In the genomic region with DNA sequence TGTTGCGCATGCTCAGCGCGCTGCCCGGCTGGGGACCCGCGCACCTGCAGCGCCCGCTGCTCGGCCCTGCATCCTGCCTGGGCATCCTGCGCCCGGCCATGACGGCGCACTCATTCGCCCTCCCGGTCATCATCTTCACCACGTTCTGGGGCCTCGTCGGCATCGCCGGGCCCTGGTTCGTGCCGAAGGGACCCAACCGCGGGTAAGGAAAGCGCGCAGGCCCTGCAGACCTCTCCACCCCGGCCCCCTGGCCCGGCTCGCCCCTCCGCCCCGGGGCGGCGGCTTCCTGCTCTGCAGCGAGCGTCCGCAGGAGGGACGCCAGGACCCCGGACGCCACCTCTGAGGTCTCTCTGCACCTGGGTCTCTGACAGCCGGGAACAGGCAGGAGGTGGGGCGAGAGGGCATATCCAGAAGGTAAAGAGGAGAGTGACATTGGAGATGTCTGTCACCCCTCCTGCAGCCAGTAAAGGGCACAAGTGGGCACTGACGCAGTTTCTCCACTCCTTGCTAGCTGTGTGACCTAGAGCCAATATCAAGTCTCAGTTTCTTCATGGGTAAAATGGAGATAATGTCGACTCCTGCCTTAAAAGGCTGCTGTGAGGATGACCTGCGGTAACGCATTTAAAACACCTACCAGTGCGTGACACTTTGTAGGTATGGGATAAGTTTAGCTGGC, we compare ENCODE assay signal across 8 cellular contexts. TPM values are rescaled to one million over a fixed set of nuclear protein-coding genes. Genes with fewer than 3 reads are reported as not detected.
A peak's percentile ranks its signal among the peaks of the same experiment; 100 is the strongest.
DNase-seq lines count a peak whose midpoint lies in the region; ATAC-seq, FAIRE-seq and TF ChIP-seq lines count a peak whose summit lies in the region.

A gene (plus strand): TSS at position 2 of the 676 bp plus-strand sequence. CDS start 97 bp downstream, at position 99.

- peak within 1 kb of the TSS; percentile 96 for H2AFZ ChIP-seq in GM12878 (ENCODE audit: control insufficient read depth, low read depth, low read length)

- peaks cover 75% of the 10 kb centered on the region for H3K4me1 ChIP-seq in CD4-positive, alpha-beta memory T cell (ENCODE audit: insufficient read depth, low read length)
- peaks cover 11% of the 10 kb centered on the region for H3K4me1 ChIP-seq in HUES48 (ENCODE audit: control insufficient read depth, insufficient read depth, low read length)
- H3K4me1 ChIP-seq in GM12878 (ENCODE audit: control insufficient read depth, insufficient read depth, low read length) = peaks cover 44% of the 10 kb centered on the region

- CTCF ChIA-PET in CD4-positive, alpha-beta memory T cell (lab: Charles Lee; ENCODE audit: partially characterized antibody) = interaction anchor here (1.1 to 1.8 kb wide), 5 partner anchors 9 to 36 kb away, joined by 3 to 9 read pairs (median 4); a partner anchor contains a TSS
- CTCF ChIA-PET in GM12878 (lab: Yijun Ruan, JAX) = interaction anchor here (0.9 kb wide), 1 partner anchor 9 kb away, joined by 3 read pairs; no protein-coding TSS in a partner anchor

- no peak for TF ChIP-seq EP300 in GM12878 (IDR thresholded peaks at IDR 0.05; ENCODE audit: borderline replicate concordance in 1 of 2, control insufficient read depth in 1 of 2, low read depth in 2 of 2, low read length in 2 of 2)

- H3K4me3 ChIP-seq in CD4-positive, alpha-beta memory T cell (ENCODE audit: low read length in 2 of 2) = peak within 1 kb of the TSS; percentile 61 to 82
- H3K4me3 ChIP-seq in HUES48 (ENCODE audit: low read depth, low read length) (peak within 1 kb of the TSS; percentile 70), GM12878 (peak within 1 kb of the TSS; percentile 76)

- peak within 1 kb of the TSS; percentile 85 to 93 (median 90) for H3K4me3 Mint-ChIP-seq in CD4-positive, alpha-beta memory T cell

- H3K9ac ChIP-seq in HUES48 (ENCODE audit: low read depth, low read length) (no peak within 1 kb of the TSS), GM12878 (ENCODE audit: control insufficient read depth, insufficient read depth, low read length) (peak within 1 kb of the TSS; percentile 79)

- H3K4me2 ChIP-seq in GM12878 (ENCODE audit: control insufficient read depth, insufficient read depth) = peak within 1 kb of the TSS; percentile 91

- H3K27ac Mint-ChIP-seq in CD4-positive, alpha-beta memory T cell = peak within 1 kb of the TSS; percentile 89 to 93 (median 92)

- H3K36me3 Mint-ChIP-seq in CD4-positive, alpha-beta memory T cell = peaks cover 11 to 23% of the 10 kb centered on the region in 2 donors

- in situ Hi-C loops in GM12878 (cut with MboI) = no loop called here

- no peaks in the 10 kb centered on the region for H3K27me3 Mint-ChIP-seq in CD4-positive, alpha-beta memory T cell

- TF ChIP-seq CTCF in GM12878 (IDR thresholded peaks at IDR 0.05 in 2 of 3, conservative IDR thresholded peaks at IDR 0.05 in 1 of 3; ENCODE audit: control insufficient read depth in 2 of 3, extremely low read depth in 1 of 3, insufficient read depth in 1 of 3, low read depth in 3 of 3, low read length in 3 of 3) = no peak

- peak; percentile 71 for TF ChIP-seq POLR2A in GM12878 (IDR thresholded peaks at IDR 0.05; ENCODE audit: low read depth, low read length)

- peaks cover 56 to 68% (median 58%) of the 10 kb centered on the region in 4 donors for H3K4me1 Mint-ChIP-seq in CD4-positive, alpha-beta memory T cell

- intact Hi-C loops in CD4-positive, alpha-beta memory T cell (cut with micrococcal nuclease) = loop anchor here (1.0 to 2.0 kb wide), 4 partner anchors 9 to 159 kb away; a partner anchor contains a TSS
- intact Hi-C loops in GM12878 (cut with micrococcal nuclease; ENCODE audit: unreplicated experiment) = no loop called here

- peaks cover 7% of the 10 kb centered on the region for H3K79me2 ChIP-seq in GM12878 (ENCODE audit: control insufficient read depth, insufficient read depth, low read length)

- peak within 1 kb of the TSS; percentile 78 for H3K27ac ChIP-seq in CD4-positive, alpha-beta memory T cell (ENCODE audit: low read depth, low read length)
- no peak within 1 kb of the TSS for H3K27ac ChIP-seq in HUES48 (ENCODE audit: low read depth, low read length)
- H3K27ac ChIP-seq in GM12878 (ENCODE audit: control insufficient read depth, insufficient read depth) = peak within 1 kb of the TSS; percentile 68
- H3K27ac ChIP-seq in temporal lobe (ENCODE audit: low read depth, low read length) = peak within 1 kb of the TSS; percentile 68

- no peaks in the 10 kb centered on the region for H3K9me3 Mint-ChIP-seq in CD4-positive, alpha-beta memory T cell

- peaks cover 5% of the 10 kb centered on the region for H3K36me3 ChIP-seq in CD4-positive, alpha-beta memory T cell (ENCODE audit: insufficient read depth, low read length)
- H3K36me3 ChIP-seq in HUES48 (ENCODE audit: control insufficient read depth, insufficient read depth, low read length) (peaks cover 6% of the 10 kb centered on the region; the same call in 1 of the 2 replicates), GM12878 (ENCODE audit: control insufficient read depth in 2 of 2, insufficient read depth in 2 of 2, low read length in 1 of 2) (no peaks in the 10 kb centered on the region; a peak in 1 of 4 replicates)

- ATAC-seq in GM19438 (IDR thresholded peaks at IDR 0.05; ENCODE audit: low read depth, unreplicated experiment) (peak; percentile 33), GM12878 (peak; percentile 47), left lobe of liver (peak; percentile 29), HG03521 (IDR thresholded peaks at IDR 0.05; ENCODE audit: unreplicated experiment) (no peak)

- no peaks in the 10 kb centered on the region for H4K20me1 ChIP-seq in GM12878 (ENCODE audit: control insufficient read depth, insufficient read depth)

- no peak for FAIRE-seq in GM12878 (lab: Jason Lieb, UNC)

- no peak for TF ChIP-seq RAD21 in GM12878 (IDR thresholded peaks at IDR 0.05; ENCODE audit: insufficient read depth, low read depth, low read length)

- peak in 1 of 5 donors; percentile 38 for DNase-seq in CD4-positive, alpha-beta memory T cell
- no peak for DNase-seq in GM12878 (ENCODE audit: low read depth, low spot score)
- no peak for DNase-seq in left lobe of liver (ENCODE audit: low spot score)
- no peak for DNase-seq in stimulated activated naive CD4-positive, alpha-beta T cell treated with Interleukin-2 at 50 U/mL for 16 hours (lab: John Stamatoyannopoulos, UW)

- SMC1A ChIA-PET in GM12878 (lab: Charles Lee; ENCODE audit: uncharacterized antibody, unreplicated experiment) = no interaction called here

- RAD21 ChIA-PET in GM12878 (lab: Charles Lee; ENCODE audit: unreplicated experiment) = no interaction called here

- H3K9me3 ChIP-seq in CD4-positive, alpha-beta memory T cell (ENCODE audit: control insufficient read depth in 1 of 2, low read length in 2 of 2) = no peaks in the 10 kb centered on the region
- H3K9me3 ChIP-seq in HUES48 (ENCODE audit: control insufficient read depth, insufficient read depth, low read length) (no peaks in the 10 kb centered on the region), GM12878 (replicated peaks; ENCODE audit: control insufficient read depth, insufficient read depth, low read length) (no peaks in the 10 kb centered on the region)

- no TSS peak for BruUV-seq in GM12878 (replicated peaks; lab: Mats Ljungman, UMichigan)

- 5% methylated on average over 35 of the region's 46 CpGs for WGBS in GM12878 (ENCODE audit: insufficient coverage, insufficient replicate concordance, low lambda C conversion rate, missing lambda C conversion rate)

- POLR2A ChIA-PET in CD4-positive, alpha-beta memory T cell (lab: Charles Lee; ENCODE audit: partially characterized antibody) = interaction anchor here (1.0 to 2.9 kb wide), 6 partner anchors 8 to 35 kb away, joined by 3 to 18 read pairs (median 7); a partner anchor contains a TSS
- POLR2A ChIA-PET in GM12878 (lab: Charles Lee) = no interaction called here

- no peaks in the 10 kb centered on the region for H3K27me3 ChIP-seq in CD4-positive, alpha-beta memory T cell (ENCODE audit: insufficient read depth, low read length)
- H3K27me3 ChIP-seq in HUES48 (ENCODE audit: control insufficient read depth, insufficient read depth, low read length) (peaks cover 22% of the 10 kb centered on the region), GM12878 (replicated peaks in 1 of 2; ENCODE audit: control insufficient read depth in 2 of 2, insufficient read depth in 2 of 2, low read length in 1 of 2) (no peaks in the 10 kb centered on the region)

TF ChIP-seq in GM12878, 131 proteins besides CTCF, POLR2A, EP300 and RAD21:
- TF ChIP-seq TCF3 (IDR thresholded peaks at IDR 0.05; ENCODE audit: borderline replicate concordance, insufficient read depth, low read depth, low read length) = peak; percentile 63; the same call in 1 of the 2 replicates
- 0 out of 2 replicates have a peak, but pooled peaks have one; percentile 9 for TF ChIP-seq TAF1 (IDR thresholded peaks at IDR 0.05; ENCODE audit: borderline replicate concordance, low read depth, low read length)
- TF ChIP-seq JUNB (IDR thresholded peaks at IDR 0.05) = no peak
- peak in 1 of 2 experiments; percentile 46; a peak in 2 of 4 replicates for TF ChIP-seq BHLHE40 (IDR thresholded peaks at IDR 0.05; ENCODE audit: borderline replicate concordance in 1 of 2, low read depth in 2 of 2, low read length in 1 of 2)

RNA-seq across cellular contexts. Expression of the gene that starts here (rescaled TPM):
- total RNA-seq in CD4-positive, alpha-beta memory T cell = 10 to 100 TPM; 64.6 to 65.3 TPM
- polyA plus RNA-seq in CD4-positive, alpha-beta memory T cell = 100 to 1,000 TPM; 144 to 163 TPM
- 16.9 and 18.7 TPM in 2 replicates for total RNA-seq in GM12878 (2013; cell fraction: nucleolus; rRNA removed)
- total RNA-seq in GM12878 (2014; rRNA removed) (30.8 and 37.5 TPM in 2 replicates), GM12878 (2014; rRNA removed; fragmentation: Illumina TruSeq; extraction: Trizol) (14.1 and 16.3 TPM in 2 replicates), GM12878 (2021) (33.2 and 37.0 TPM in 2 replicates), left lobe of liver (99.4 TPM), temporal lobe (115 TPM)
- polyA plus RNA-seq in GM12878 (2011; ENCODE audit: low read depth) = 7.2 TPM
- polyA plus RNA-seq in GM12878 (2011; rRNA removed) (6.6 and 11.4 TPM in 2 replicates), GM12878 (2014; fragmentation: Illumina TruSeq; extraction: Trizol) (8.7 and 18.3 TPM in 2 replicates), GM12878 (2014; fragmentation: Nextera tagmentation; extraction: Ambion mirVana) (1 to 10 TPM; 1.5 to 1.8 TPM), GM12878 (2014; rRNA removed) (39.3 and 42.9 TPM in 2 replicates), GM12878 (2016; fragmentation: Nextera tagmentation; extraction: Ambion mirVana) (10 to 100 TPM; 51.0 to 54.7 TPM)
- polyA plus RNA-seq in GM12878 (2011; cell fraction: cytosol; rRNA removed) = 30.1 and 36.5 TPM in 2 replicates
- 53.6 and 72.8 TPM in 2 replicates for polyA plus RNA-seq in GM12878 (2011; cell fraction: nucleus; rRNA removed)
- 15.1 and 21.7 TPM in 2 replicates for polyA plus RNA-seq in GM12878 (2012)
- polyA minus RNA-seq in GM12878 (2011; rRNA and poly(A)+ RNA removed) = 6.5 and 13.9 TPM in 2 replicates
- 8.4 and 16.0 TPM in 2 replicates for polyA minus RNA-seq in GM12878 (2011; cell fraction: cytosol; rRNA and poly(A)+ RNA removed)
- 10.8 and 14.8 TPM in 2 replicates for polyA minus RNA-seq in GM12878 (2011; cell fraction: nucleus; rRNA and poly(A)+ RNA removed)
